Comparison of ENCODE assay signal across 8 cellular contexts in genomic region chr3:193240850-193241706, GRCh38. TPM values are rescaled to one million over a fixed set of nuclear protein-coding genes. Genes with fewer than 3 reads are reported as not detected.
A peak's percentile ranks its signal among the peaks of the same experiment; 100 is the strongest.
DNase-seq lines count a peak whose midpoint lies in the region; ATAC-seq and TF ChIP-seq lines count a peak whose summit lies in the region.

PLAAT1 (plus strand) TSS chr3:193241222; CDS start chr3:193255651, 14,429 bp downstream.

- H3K79me2 ChIP-seq in hepatocyte: no peaks in the 10 kb centered on the region

- H3K4me1 ChIP-seq in ascending aorta (no peaks in the 10 kb centered on the region), hepatocyte (ENCODE audit: insufficient read depth) (no peaks in the 10 kb centered on the region)

- peak within 1 kb of the TSS; percentile 62 to 64 for H3K4me3 ChIP-seq in ascending aorta
- H3K4me3 ChIP-seq in hepatocyte: peak within 1 kb of the TSS; percentile 70

- H3K9me2 ChIP-seq in hepatocyte (replicated peaks; ENCODE audit: insufficient read depth): no peaks in the 10 kb centered on the region

- H3K36me3 Mint-ChIP-seq in activated naive CD4-positive, alpha-beta T cell treated with anti-CD3 and anti-CD28 coated beads, Interleukin-2, amount 50 U/mL, for 24 hours: no peaks in the 10 kb centered on the region
- H3K36me3 Mint-ChIP-seq in activated T-helper 2 cell treated with anti-CD3 and anti-CD28 coated beads, Interferon-gamma antibody, Interleukin-2, Interleukin-4, amounts not matched to agents 10 μg/mL and 5 μg/mL and 100 μg/mL, durations not matched to agents 14 hours and 24 hours and 36 hours (ENCODE audit: low read depth): no peaks in the 10 kb centered on the region

- peak within 1 kb of the TSS; percentile 99 for H3K4me2 ChIP-seq in hepatocyte

- H4K20me1 ChIP-seq in hepatocyte (ENCODE audit: insufficient read depth, poor library complexity, severe bottlenecking): no peaks in the 10 kb centered on the region

- H3K9me3 Mint-ChIP-seq in activated naive CD4-positive, alpha-beta T cell treated with anti-CD3 and anti-CD28 coated beads, Interleukin-2, amount 50 U/mL, for 24 hours: peaks cover 4% of the 10 kb centered on the region
- H3K9me3 Mint-ChIP-seq in activated T-helper 2 cell treated with anti-CD3 and anti-CD28 coated beads, Interferon-gamma antibody, Interleukin-2, Interleukin-4, amounts not matched to agents 10 μg/mL and 5 μg/mL and 100 μg/mL, durations not matched to agents 14 hours and 24 hours and 36 hours: no peaks in the 10 kb centered on the region

- WGBS in hepatocyte (ENCODE audit: low lambda C conversion rate, missing lambda C conversion rate): 2% methylated on average over 47 of the region's 93 CpGs

- TF ChIP-seq CTCF in ascending aorta (IDR thresholded peaks at IDR 0.05) (no peak), hepatocyte (IDR thresholded peaks at IDR 0.05; ENCODE audit: poor library complexity) (no peak)

- H3K4me3 Mint-ChIP-seq in activated naive CD4-positive, alpha-beta T cell treated with anti-CD3 and anti-CD28 coated beads, Interleukin-2, amount 50 U/mL, for 24 hours: peak within 1 kb of the TSS; percentile 26
- H3K4me3 Mint-ChIP-seq in activated T-helper 2 cell treated with anti-CD3 and anti-CD28 coated beads, Interferon-gamma antibody, Interleukin-2, Interleukin-4, amounts not matched to agents 10 μg/mL and 5 μg/mL and 100 μg/mL, durations not matched to agents 14 hours and 24 hours and 36 hours (ENCODE audit: low read depth): no peak within 1 kb of the TSS

- no peak for DNase-seq in activated naive CD4-positive, alpha-beta T cell (lab: John Stamatoyannopoulos, UW)
- DNase-seq in NCI-H460 (ENCODE audit: extremely low read depth, low read depth): peak; percentile 69
- DNase-seq in ascending aorta (ENCODE audit: low spot score in 2 of 2): peak in 1 of 2 donors; percentile 66
- peak; percentile 88 for DNase-seq in hepatocyte (ENCODE audit: low spot score)
- peak; percentile 84 for DNase-seq in retina
- no peak for DNase-seq in activated T-helper 2 cell treated with anti-CD3 and anti-CD28 coated beads, Interferon-gamma antibody, Interleukin-2, Interleukin-4, amounts not matched to agents 10 μg/mL and 5 μg/mL and 100 μg/mL, durations not matched to agents 14 hours and 24 hours and 36 hours (ENCODE audit: low spot score)

- H3K9me3 ChIP-seq in ascending aorta: no peaks in the 10 kb centered on the region
- no peaks in the 10 kb centered on the region for H3K9me3 ChIP-seq in hepatocyte (ENCODE audit: low read depth)

- H3K4me1 Mint-ChIP-seq in activated naive CD4-positive, alpha-beta T cell treated with anti-CD3 and anti-CD28 coated beads, Interleukin-2, amount 50 U/mL, for 24 hours: no peaks in the 10 kb centered on the region
- H3K4me1 Mint-ChIP-seq in activated T-helper 2 cell treated with anti-CD3 and anti-CD28 coated beads, Interferon-gamma antibody, Interleukin-2, Interleukin-4, amounts not matched to agents 10 μg/mL and 5 μg/mL and 100 μg/mL, durations not matched to agents 14 hours and 24 hours and 36 hours (ENCODE audit: low read depth): peaks cover 2% of the 10 kb centered on the region

- intact Hi-C loops in ascending aorta (cut with DNase I): loop anchor here (5.0 kb wide), 1 partner anchor 409 kb away; no protein-coding TSS in a partner anchor
- intact Hi-C loops in activated T-helper 2 cell treated with anti-CD3 and anti-CD28 coated beads, Interferon-gamma antibody, Interleukin-2, Interleukin-4, amounts not matched to agents 10 μg/mL and 5 μg/mL and 100 μg/mL, durations not matched to agents 14 hours and 24 hours and 36 hours (cut with micrococcal nuclease): no loop called here

- peak within 1 kb of the TSS; percentile 99 for H2AFZ ChIP-seq in hepatocyte

- peaks cover 32% of the 10 kb centered on the region for H3K27me3 Mint-ChIP-seq in activated naive CD4-positive, alpha-beta T cell treated with anti-CD3 and anti-CD28 coated beads, Interleukin-2, amount 50 U/mL, for 24 hours
- peaks cover 29% of the 10 kb centered on the region for H3K27me3 Mint-ChIP-seq in activated T-helper 2 cell treated with anti-CD3 and anti-CD28 coated beads, Interferon-gamma antibody, Interleukin-2, Interleukin-4, amounts not matched to agents 10 μg/mL and 5 μg/mL and 100 μg/mL, durations not matched to agents 14 hours and 24 hours and 36 hours (ENCODE audit: low read depth)

- H3K36me3 ChIP-seq in ascending aorta: no peaks in the 10 kb centered on the region
- no peaks in the 10 kb centered on the region for H3K36me3 ChIP-seq in hepatocyte (replicated peaks; ENCODE audit: insufficient read depth, low read depth)

- H3K27ac Mint-ChIP-seq in activated naive CD4-positive, alpha-beta T cell treated with anti-CD3 and anti-CD28 coated beads, Interleukin-2, amount 50 U/mL, for 24 hours: no peak within 1 kb of the TSS
- no peak within 1 kb of the TSS for H3K27ac Mint-ChIP-seq in activated T-helper 2 cell treated with anti-CD3 and anti-CD28 coated beads, Interferon-gamma antibody, Interleukin-2, Interleukin-4, amounts not matched to agents 10 μg/mL and 5 μg/mL and 100 μg/mL, durations not matched to agents 14 hours and 24 hours and 36 hours

- H3K27ac ChIP-seq in ascending aorta (peak within 1 kb of the TSS; percentile 69 to 79), hepatocyte (no peak within 1 kb of the TSS)

- H3K27me3 ChIP-seq in ascending aorta: no peaks in the 10 kb centered on the region
- no peaks in the 10 kb centered on the region for H3K27me3 ChIP-seq in hepatocyte

- peak; percentile 67 for ATAC-seq in HG03064 (IDR thresholded peaks at IDR 0.05; ENCODE audit: low read depth, unreplicated experiment)

RNA-seq across cellular contexts. Expression of gene PLAAT1, which starts in this region (rescaled TPM):
- 2.2 and 3.7 TPM in 2 replicates for total RNA-seq in NCI-H460 (2014; rRNA removed; shearing (Covaris generic))
- polyA plus RNA-seq in NCI-H460 (2014; cell fraction: nucleus; rRNA removed): 3.4 and 5.8 TPM in 2 replicates
- total RNA-seq in ascending aorta (not detected), hepatocyte (0.87 and 1.9 TPM in 2 replicates)
- 1.3 and 1.4 TPM in 2 replicates for polyA plus RNA-seq in hepatocyte
- total RNA-seq in activated T-helper 2 cell treated with anti-CD3 and anti-CD28 coated beads, Interferon-gamma antibody, Interleukin-2, Interleukin-4, amounts not matched to agents 10 μg/mL and 5 μg/mL and 100 μg/mL, durations not matched to agents 14 hours and 24 hours and 36 hours: not detected in 2 replicates

Comparison
In these comparisons a context has a peak if more than half of its experiments do, and no peak if none do; other contexts are left out.
1. DNase-seq: peak in NCI-H460 (single experiment), hepatocyte (single experiment) and retina (single experiment); none in activated naive CD4-positive, alpha-beta T cell (0 of 4) and activated T-helper 2 cell treated with anti-CD3 and anti-CD28 coated beads, Interferon-gamma antibody, Interleukin-2, Interleukin-4, amounts not matched to agents 10 μg/mL and 5 μg/mL and 100 μg/mL, durations not matched to agents 14 hours and 24 hours and 36 hours (single experiment).